Comparison of ENCODE assay signal across 18 cellular contexts in the genomic region with DNA sequence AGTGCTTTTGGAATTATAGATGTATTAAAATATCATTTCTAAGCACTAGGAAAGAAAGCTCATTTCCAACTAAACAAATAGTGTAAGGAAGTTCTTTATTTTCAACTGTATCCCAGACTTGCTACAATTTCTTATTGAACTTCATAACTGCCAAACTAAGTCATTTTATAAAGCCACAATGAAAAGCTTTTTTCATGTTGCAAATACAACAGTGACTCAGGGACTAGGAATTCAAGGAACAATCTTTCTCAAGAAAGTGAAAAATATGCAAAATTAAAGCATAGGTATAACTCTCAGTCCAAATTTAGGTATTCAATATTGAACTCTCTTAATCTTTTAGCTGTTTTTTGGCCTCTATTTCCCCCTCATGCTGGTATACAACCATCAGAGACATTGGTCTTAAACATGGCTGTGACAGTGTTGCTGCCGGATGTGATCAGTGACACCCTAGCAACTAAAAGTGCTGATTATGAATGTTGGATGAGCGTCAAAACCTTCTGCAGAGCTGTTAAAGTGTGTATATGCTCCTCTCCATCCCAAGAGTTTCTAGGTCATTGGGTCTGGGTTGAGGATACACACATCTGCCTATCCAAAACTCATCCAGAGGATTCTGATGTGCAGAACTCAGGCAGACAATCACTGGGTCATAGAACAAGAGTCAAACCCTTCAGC.
DNase-seq lines count a peak whose midpoint lies in the region; FAIRE-seq and TF ChIP-seq lines count a peak whose summit lies in the region.
"Had no signal": no experiment of that assay in that cellular context is flagged by ENCODE, and none has a peak within 500 bp of the region (broad histone marks: within the 10 kb centered on the region; RNA-seq: fewer than 3 reads in every experiment).

No MANE protein-coding gene starts in this region.

- no peaks in the 10 kb centered on the region for H3K9me2 ChIP-seq in hepatocyte (replicated peaks; ENCODE audit: insufficient read depth)

- H3K4me2 ChIP-seq in mammary epithelial cell (ENCODE audit: insufficient read depth, low read depth, low read length) = peak overlapping the region; percentile 36
- H3K4me2 ChIP-seq in hepatocyte = no peak overlapping the region
- H3K4me2 ChIP-seq: KMS-11, PC-9 had no signal

- H4K20me1 ChIP-seq in mammary epithelial cell (ENCODE audit: insufficient read depth, low read length) (no peaks in the 10 kb centered on the region), hepatocyte (ENCODE audit: insufficient read depth, poor library complexity, severe bottlenecking) (no peaks in the 10 kb centered on the region)

- H3K4me1 ChIP-seq in mammary epithelial cell (ENCODE audit: insufficient read depth, low read length) (peaks cover 8% of the 10 kb centered on the region), hepatocyte (ENCODE audit: insufficient read depth) (peaks cover 5% of the 10 kb centered on the region), A673 (ENCODE audit: insufficient read depth, low read length, poor library complexity, severe bottlenecking) (no peaks in the 10 kb centered on the region)
- H3K4me1 ChIP-seq: body of pancreas had no signal

- peak overlapping the region; percentile 46 for H2AFZ ChIP-seq in mammary epithelial cell (ENCODE audit: low read depth, low read length)
- no peak overlapping the region for H2AFZ ChIP-seq in hepatocyte
- H2AFZ ChIP-seq: PC-9 had no signal

- POLR2A ChIA-PET in MCF 10A (lab: Yijun Ruan, JAX) (interaction anchor here (0.7 to 1.2 kb wide), 3 partner anchors 42 to 1944 kb away, joined by 3 to 4 read pairs (median 3); no protein-coding TSS in a partner anchor), A673 (lab: Charles Lee; ENCODE audit: low non-redundant PET) (no interaction called here)

- intact Hi-C loops in mammary epithelial cell (cut with micrococcal nuclease) (no loop called here), MCF 10A (cut with micrococcal nuclease) (no loop called here), A673 (cut with micrococcal nuclease; ENCODE audit: unreplicated experiment) (no loop called here)

- H3K9me3 ChIP-seq in mammary epithelial cell (replicated peaks; ENCODE audit: insufficient read depth, low read length) = no peaks in the 10 kb centered on the region
- no peaks in the 10 kb centered on the region for H3K9me3 ChIP-seq in hepatocyte (ENCODE audit: low read depth)
- H3K9me3 ChIP-seq in A673 (ENCODE audit: low read depth, low read length, poor library complexity, severe bottlenecking) = peaks cover 21% of the 10 kb centered on the region

- no peaks in the 10 kb centered on the region for H3K4me1 Mint-ChIP-seq in MCF 10A (ENCODE audit: insufficient read depth, unreplicated experiment)
- H3K4me1 Mint-ChIP-seq: stimulated activated memory B cell treated with anti-CD40 and anti-IgM and Interleukin-4, amounts not matched to agents 10 μg/mL and 1 μg/mL and 100 μg/mL, for 72 hours had no signal

- H3K36me3 ChIP-seq in mammary epithelial cell (ENCODE audit: insufficient read depth, low read length) (no peaks in the 10 kb centered on the region), brain microvascular endothelial cell (replicated peaks) (no peaks in the 10 kb centered on the region), hepatocyte (replicated peaks; ENCODE audit: insufficient read depth, low read depth) (no peaks in the 10 kb centered on the region), A673 (ENCODE audit: insufficient read depth, low read length, poor library complexity, severe bottlenecking) (no peaks in the 10 kb centered on the region)

- peaks cover 6% of the 10 kb centered on the region for H3K9me3 Mint-ChIP-seq in MCF 10A (ENCODE audit: unreplicated experiment)
- H3K9me3 Mint-ChIP-seq: type B pancreatic cell had no signal

- H3K36me3 Mint-ChIP-seq in MCF 10A (ENCODE audit: insufficient read depth, unreplicated experiment) = no peaks in the 10 kb centered on the region
- H3K36me3 Mint-ChIP-seq: stimulated activated memory B cell treated with anti-CD40 and anti-IgM and Interleukin-4, amounts not matched to agents 10 μg/mL and 1 μg/mL and 100 μg/mL, for 72 hours; type B pancreatic cell had no signal

- no peak overlapping the region for H3K4me3 Mint-ChIP-seq in MCF 10A (ENCODE audit: unreplicated experiment)
- H3K4me3 Mint-ChIP-seq: stimulated activated memory B cell treated with anti-CD40 and anti-IgM and Interleukin-4, amounts not matched to agents 10 μg/mL and 1 μg/mL and 100 μg/mL, for 72 hours; type B pancreatic cell had no signal

- H3K27ac ChIP-seq in mammary epithelial cell (ENCODE audit: insufficient read depth, low read depth, low read length) = no peak overlapping the region
- H3K27ac ChIP-seq in brain microvascular endothelial cell = peak overlapping the region; percentile 41
- peak overlapping the region; percentile 56 for H3K27ac ChIP-seq in hepatocyte
- H3K27ac ChIP-seq in A673 (ENCODE audit: low read depth, low read length, poor library complexity, severe bottlenecking) = no peak overlapping the region
- H3K27ac ChIP-seq: 22Rv1, body of pancreas, KMS-11, PC-9 had no signal

- in situ Hi-C loops in mammary epithelial cell (cut with MboI; ENCODE audit: low sequenced_read_pairs in 2 of 2) (no loop called here), brain microvascular endothelial cell (cut with HindIII; ENCODE audit: low pct_ligation_motif_present, low sequenced_read_pairs) (no loop called here)

- CTCF ChIA-PET in mammary epithelial cell (lab: Charles Lee; ENCODE audit: low non-redundant PET) (no interaction called here), MCF 10A (lab: Yijun Ruan, JAX) (no interaction called here), A673 (lab: Charles Lee) (no interaction called here)

- TSS peak; percentile 68 for BruUV-seq in mammary epithelial cell (replicated peaks; lab: Mats Ljungman, UMichigan)
- BruUV-seq in MCF 10A (replicated peaks; lab: Mats Ljungman, UMichigan) = no TSS peak
- no TSS peak for BruUV-seq in A673 (replicated peaks; lab: Mats Ljungman, UMichigan)

- TF ChIP-seq CTCF in mammary epithelial cell (conservative IDR thresholded peaks at IDR 0.05 in 1 of 2, IDR thresholded peaks at IDR 0.05 in 1 of 2; ENCODE audit: extremely low read depth in 1 of 2, insufficient read depth in 1 of 2, low read depth in 1 of 2, low read length in 2 of 2) (no peak), MCF 10A (IDR thresholded peaks at IDR 0.05; ENCODE audit: unreplicated experiment) (no peak), brain microvascular endothelial cell (IDR thresholded peaks at IDR 0.05; ENCODE audit: low read depth, low read length, missing control alignments) (no peak), hepatocyte (IDR thresholded peaks at IDR 0.05; ENCODE audit: poor library complexity) (no peak), A673 (conservative IDR thresholded peaks at IDR 0.05; ENCODE audit: low read depth, low read length) (no peak)

- no peak overlapping the region for H3K9ac ChIP-seq in mammary epithelial cell (ENCODE audit: insufficient read depth, low read length)
- H3K9ac ChIP-seq: KMS-11 had no signal

- dilution Hi-C loops in mammary epithelial cell (cut with HindIII; ENCODE audit: low sequenced_read_pairs) = no loop called here

- no peak for FAIRE-seq in urothelium cell line (lab: Jason Lieb, UNC)

- DNase-seq in mammary epithelial cell = peak; percentile 33
- DNase-seq in MCF 10A (ENCODE audit: unreplicated experiment) = no peak
- DNase-seq in brain microvascular endothelial cell = peak; percentile 22
- no peak for DNase-seq in hepatocyte (ENCODE audit: low spot score)
- DNase-seq in urothelium cell line (ENCODE audit: low spot score) = peak; percentile 12
- DNase-seq in anterior cingulate cortex (lab: John Stamatoyannopoulos, UW) = no peak
- DNase-seq in A673 (ENCODE audit: low spot score) = no peak
- DNase-seq in amygdala (lab: John Stamatoyannopoulos, UW) = no peak
- DNase-seq: body of pancreas, dermis blood vessel endothelial cell, DMS153, NCI-H1105, NCI-H2107, PC-9 had no signal

- 60% methylated on average over 2 of the region's 2 CpGs for WGBS in mammary epithelial cell (ENCODE audit: low coverage, missing lambda C conversion rate)
- WGBS in hepatocyte (ENCODE audit: low lambda C conversion rate, missing lambda C conversion rate) = 84% methylated on average over 2 of the region's 2 CpGs

- H3K27me3 ChIP-seq in mammary epithelial cell (ENCODE audit: insufficient read depth, low read length) (no peaks in the 10 kb centered on the region), brain microvascular endothelial cell (replicated peaks) (no peaks in the 10 kb centered on the region), hepatocyte (no peaks in the 10 kb centered on the region), A673 (replicated peaks; ENCODE audit: insufficient read depth, low read depth, low read length, poor library complexity) (no peaks in the 10 kb centered on the region)
- H3K27me3 ChIP-seq: body of pancreas had no signal

- H3K4me3 ChIP-seq in mammary epithelial cell (replicated peaks in 1 of 3; ENCODE audit: insufficient read depth in 1 of 3, low read depth in 2 of 3, low read length in 3 of 3) (no peak overlapping the region), brain microvascular endothelial cell (ENCODE audit: low read depth, low read length) (no peak overlapping the region), hepatocyte (no peak overlapping the region), A673 (ENCODE audit: low read depth, low read length, poor library complexity, severe bottlenecking) (no peak overlapping the region)
- H3K4me3 ChIP-seq: body of pancreas, PC-9 had no signal

- no peaks in the 10 kb centered on the region for H3K27me3 Mint-ChIP-seq in MCF 10A (ENCODE audit: insufficient read depth, unreplicated experiment)
- H3K27me3 Mint-ChIP-seq: stimulated activated memory B cell treated with anti-CD40 and anti-IgM and Interleukin-4, amounts not matched to agents 10 μg/mL and 1 μg/mL and 100 μg/mL, for 72 hours; type B pancreatic cell had no signal

- no peak overlapping the region for H3K27ac Mint-ChIP-seq in MCF 10A (ENCODE audit: low read depth, unreplicated experiment)
- H3K27ac Mint-ChIP-seq: stimulated activated memory B cell treated with anti-CD40 and anti-IgM and Interleukin-4, amounts not matched to agents 10 μg/mL and 1 μg/mL and 100 μg/mL, for 72 hours; type B pancreatic cell had no signal

- H3K79me2 ChIP-seq in mammary epithelial cell (ENCODE audit: insufficient read depth, low read length) = no peaks in the 10 kb centered on the region
- no peaks in the 10 kb centered on the region for H3K79me2 ChIP-seq in hepatocyte

Comparison
In these comparisons a context has a peak if more than half of its experiments do, and no peak if none do; other contexts are left out.
1. DNase-seq: peak in mammary epithelial cell (single experiment), brain microvascular endothelial cell (single experiment) and urothelium cell line (single experiment); none in MCF 10A (single experiment), hepatocyte (single experiment), anterior cingulate cortex (0 of 58), A673 (single experiment) and amygdala (0 of 56).
2. H3K27ac ChIP-seq: peak in brain microvascular endothelial cell (single experiment) and hepatocyte (single experiment); none in mammary epithelial cell (single experiment) and A673 (single experiment).